13 cellular contexts compared by ENCODE assay signal in genomic region chr7:47807756-47808155, GRCh38.
DNase-seq lines count a peak whose midpoint lies in the region; ATAC-seq and TF ChIP-seq lines count a peak whose summit lies in the region.
"Had no signal": no experiment of that assay in that cellular context is flagged by ENCODE, and none has a peak within 500 bp of the region (broad histone marks: within the 10 kb centered on the region; RNA-seq: fewer than 3 reads in every experiment).

No MANE protein-coding gene starts in this region.

- POLR2A ChIA-PET in PC-9 (lab: Charles Lee; ENCODE audit: unreplicated experiment), result no interaction called here
- POLR2A ChIA-PET in RWPE1 (lab: Yijun Ruan, JAX; ENCODE audit: low non-redundant PET), result no interaction called here

- peaks cover 30% of the 10 kb centered on the region for H3K4me1 ChIP-seq in PC-9 (replicated peaks; ENCODE audit: insufficient read depth)

- no peaks in the 10 kb centered on the region for H4K20me1 ChIP-seq in PC-9 (ENCODE audit: insufficient read depth)

- H3K36me3 ChIP-seq in brain microvascular endothelial cell (replicated peaks) (no peaks in the 10 kb centered on the region), PC-9 (ENCODE audit: low read depth) (no peaks in the 10 kb centered on the region)
- H3K36me3 ChIP-seq: Peyer's patch had no signal

- H3K9me3 ChIP-seq in PC-9 (ENCODE audit: insufficient read depth, low read depth), result no peaks in the 10 kb centered on the region
- H3K9me3 ChIP-seq: Peyer's patch had no signal

- H3K36me3 Mint-ChIP-seq in stimulated activated memory B cell treated with anti-CD40 and anti-IgM and Interleukin-4, amounts not matched to agents 10 μg/mL and 1 μg/mL and 100 μg/mL, for 72 hours, result no peaks in the 10 kb centered on the region
- no peaks in the 10 kb centered on the region for H3K36me3 Mint-ChIP-seq in natural killer cell treated with Interleukin-12 subunit alpha and Interleukin-12 subunit beta and Interleukin-15 and Interleukin-18, amount 100 ng/mL, for 72 hours

- DNase-seq in DMS53 (lab: John Stamatoyannopoulos, UW), result peak; percentile 45
- DNase-seq in DMS53 treated with DMSO at 0.1 percent for 48 hours (lab: John Stamatoyannopoulos, UW; ENCODE audit: unreplicated experiment), result no peak
- no peak for DNase-seq in brain microvascular endothelial cell
- DNase-seq in natural killer cell treated with Interleukin-12 subunit alpha and Interleukin-12 subunit beta and Interleukin-15 and Interleukin-18, amount 100 ng/mL, for 72 hours (ENCODE audit: low spot score), result no peak
- no peak for DNase-seq in PC-9
- no peak for DNase-seq in RWPE1 (ENCODE audit: low spot score)
- DNase-seq: activated CD8-positive, alpha-beta memory T cell treated with anti-CD3 and anti-CD28 coated beads, Interleukin-2, amount 50 U/mL, for 48 hours; anterior cingulate cortex; NCI-H2029 had no signal

- CTCF ChIA-PET in PC-9 (lab: Charles Lee) (no interaction called here), RWPE1 (lab: Yijun Ruan, JAX) (interaction anchor here (1.1 kb wide), 1 partner anchor 372 kb away, joined by 3 read pairs; no protein-coding TSS in a partner anchor)

- in situ Hi-C loops in brain microvascular endothelial cell (cut with HindIII; ENCODE audit: low pct_ligation_motif_present, low sequenced_read_pairs), result no loop called here

- no peak overlapping the region for H3K4me3 ChIP-seq in brain microvascular endothelial cell (ENCODE audit: low read depth, low read length)
- no peak overlapping the region for H3K4me3 ChIP-seq in PC-9
- H3K4me3 ChIP-seq: hepatocyte, Peyer's patch had no signal

- intact Hi-C loops in PC-9 (cut with micrococcal nuclease; ENCODE audit: unreplicated experiment), result no loop called here

- no peak overlapping the region for H3K4me3 Mint-ChIP-seq in stimulated activated memory B cell treated with anti-CD40 and anti-IgM and Interleukin-4, amounts not matched to agents 10 μg/mL and 1 μg/mL and 100 μg/mL, for 72 hours
- H3K4me3 Mint-ChIP-seq in natural killer cell treated with Interleukin-12 subunit alpha and Interleukin-12 subunit beta and Interleukin-15 and Interleukin-18, amount 100 ng/mL, for 72 hours, result no peak overlapping the region

- no peaks in the 10 kb centered on the region for H3K27me3 Mint-ChIP-seq in stimulated activated memory B cell treated with anti-CD40 and anti-IgM and Interleukin-4, amounts not matched to agents 10 μg/mL and 1 μg/mL and 100 μg/mL, for 72 hours
- peaks cover 0 to 6% of the 10 kb centered on the region in 2 donors for H3K27me3 Mint-ChIP-seq in natural killer cell treated with Interleukin-12 subunit alpha and Interleukin-12 subunit beta and Interleukin-15 and Interleukin-18, amount 100 ng/mL, for 72 hours

- H3K27ac Mint-ChIP-seq in stimulated activated memory B cell treated with anti-CD40 and anti-IgM and Interleukin-4, amounts not matched to agents 10 μg/mL and 1 μg/mL and 100 μg/mL, for 72 hours, result peak overlapping the region; percentile 46
- no peak overlapping the region for H3K27ac Mint-ChIP-seq in natural killer cell treated with Interleukin-12 subunit alpha and Interleukin-12 subunit beta and Interleukin-15 and Interleukin-18, amount 100 ng/mL, for 72 hours

- peaks cover 6% of the 10 kb centered on the region; the same call in 1 of the 2 replicates for H3F3A ChIP-seq in PC-9 (ENCODE audit: insufficient read depth, low read depth)

- H3K9me2 ChIP-seq in PC-9 (ENCODE audit: insufficient read depth), result no peaks in the 10 kb centered on the region

- H3K27ac ChIP-seq in brain microvascular endothelial cell, result no peak overlapping the region
- H3K27ac ChIP-seq in PC-9, result no peak overlapping the region
- no peak overlapping the region for H3K27ac ChIP-seq in RWPE1

- H3K9me3 Mint-ChIP-seq in stimulated activated memory B cell treated with anti-CD40 and anti-IgM and Interleukin-4, amounts not matched to agents 10 μg/mL and 1 μg/mL and 100 μg/mL, for 72 hours, result no peaks in the 10 kb centered on the region
- H3K9me3 Mint-ChIP-seq in natural killer cell treated with Interleukin-12 subunit alpha and Interleukin-12 subunit beta and Interleukin-15 and Interleukin-18, amount 100 ng/mL, for 72 hours, result no peaks in the 10 kb centered on the region

- no peaks in the 10 kb centered on the region for H3K79me2 ChIP-seq in PC-9 (ENCODE audit: low read depth)
- H3K79me2 ChIP-seq: hepatocyte had no signal

- BruUV-seq in PC-9 (replicated peaks; lab: Mats Ljungman, UMichigan), result no TSS peak

- peak; percentile 58 for ATAC-seq in HG03442 (IDR thresholded peaks at IDR 0.05; ENCODE audit: unreplicated experiment)
- peak; percentile 71 for ATAC-seq in stimulated activated memory B cell treated with anti-CD40 and anti-IgM and Interleukin-4, amounts not matched to agents 10 μg/mL and 1 μg/mL and 100 μg/mL, for 72 hours
- ATAC-seq in natural killer cell treated with Interleukin-12 subunit alpha and Interleukin-12 subunit beta and Interleukin-15 and Interleukin-18, amount 100 ng/mL, for 72 hours, result no peak

- H2AFZ ChIP-seq in PC-9, result no peak overlapping the region
- H2AFZ ChIP-seq: hepatocyte had no signal

- no peak overlapping the region for H3K4me2 ChIP-seq in PC-9

- peaks cover 38% of the 10 kb centered on the region for H3K4me1 Mint-ChIP-seq in stimulated activated memory B cell treated with anti-CD40 and anti-IgM and Interleukin-4, amounts not matched to agents 10 μg/mL and 1 μg/mL and 100 μg/mL, for 72 hours
- no peaks in the 10 kb centered on the region for H3K4me1 Mint-ChIP-seq in natural killer cell treated with Interleukin-12 subunit alpha and Interleukin-12 subunit beta and Interleukin-15 and Interleukin-18, amount 100 ng/mL, for 72 hours (ENCODE audit: low read depth in 2 of 2)

- H3K27me3 ChIP-seq in brain microvascular endothelial cell (replicated peaks), result no peaks in the 10 kb centered on the region
- H3K27me3 ChIP-seq in PC-9 (ENCODE audit: insufficient read depth, low read depth), result no peaks in the 10 kb centered on the region
- H3K27me3 ChIP-seq: hepatocyte, Peyer's patch had no signal

- peak; percentile 21 for TF ChIP-seq CTCF in brain microvascular endothelial cell (IDR thresholded peaks at IDR 0.05; ENCODE audit: low read depth, low read length, missing control alignments)
- no peak for TF ChIP-seq CTCF in PC-9 (conservative IDR thresholded peaks at IDR 0.05)
- TF ChIP-seq CTCF in RWPE1 (conservative IDR thresholded peaks at IDR 0.05; ENCODE audit: low read depth), result no peak

Comparison
In these comparisons a context has a peak if more than half of its experiments do, and no peak if none do; other contexts are left out.
1. ATAC-seq: peak in HG03442 (single experiment) and stimulated activated memory B cell treated with anti-CD40 and anti-IgM and Interleukin-4, amounts not matched to agents 10 μg/mL and 1 μg/mL and 100 μg/mL, for 72 hours (single experiment); none in natural killer cell treated with Interleukin-12 subunit alpha and Interleukin-12 subunit beta and Interleukin-15 and Interleukin-18, amount 100 ng/mL, for 72 hours (0 of 2).